Comparison of ENCODE assay signal across 29 cellular contexts in the genomic region with DNA sequence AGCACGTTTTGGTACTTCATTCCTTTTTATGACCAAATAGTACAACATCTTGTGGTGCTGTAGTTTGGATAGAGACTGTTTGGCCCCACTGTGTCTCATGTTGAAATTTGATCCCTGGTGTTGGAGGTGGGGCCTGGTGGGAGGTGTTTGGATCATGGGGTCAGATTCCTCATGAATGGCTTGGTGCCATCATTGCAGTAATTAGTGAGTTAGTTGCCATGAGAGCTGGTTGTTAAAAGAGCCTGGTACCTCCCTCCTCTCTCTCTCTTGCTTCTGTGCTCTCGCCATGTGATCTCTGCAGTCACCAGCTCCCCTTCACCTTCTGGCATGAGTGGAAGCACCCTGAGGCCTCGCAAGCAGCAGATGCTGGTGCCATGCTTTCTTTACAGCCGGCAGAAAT. TPM values are rescaled to one million over a fixed set of nuclear protein-coding genes. Genes with fewer than 3 reads are reported as not detected.
A peak's percentile ranks its signal among the peaks of the same experiment; 100 is the strongest.
DNase-seq lines count a peak whose midpoint lies in the region; ATAC-seq and TF ChIP-seq lines count a peak whose summit lies in the region.
"Had no signal": no experiment of that assay in that cellular context is flagged by ENCODE, and none has a peak within 500 bp of the region (broad histone marks: within the 10 kb centered on the region; RNA-seq: fewer than 3 reads in every experiment).

No MANE protein-coding gene starts in this region.

- peaks cover 8% of the 10 kb centered on the region; the same call in 1 of the 3 replicates for H3K9me3 Mint-ChIP-seq in GM23338
- peaks cover 18% of the 10 kb centered on the region for H3K9me3 Mint-ChIP-seq in WTC11
- H3K9me3 Mint-ChIP-seq: activated T-helper 17 cell treated with anti-CD3 and anti-CD28 coated beads, Interleukin-2, amount 50 U/mL, for 72 hours; CD4-positive, alpha-beta T cell; central memory CD8-positive, alpha-beta T cell; stimulated activated memory B cell treated with anti-CD40 and anti-IgM and Interleukin-4, amounts not matched to agents 10 μg/mL and 1 μg/mL and 100 μg/mL, for 72 hours; T-helper 2 cell treated with Interferon-gamma antibody and Interleukin-4, amounts not matched to agents 5 μg/mL and 100 μg/mL, for 36 hours had no signal

- no peaks in the 10 kb centered on the region for H3K4me1 ChIP-seq in GM23338 (ENCODE audit: insufficient read depth)
- H3K4me1 ChIP-seq in mesenchymal stem cell (ENCODE audit: control insufficient read depth, insufficient read depth, low read depth, low read length): no peaks in the 10 kb centered on the region
- H3K4me1 ChIP-seq: ascending aorta, suprapubic skin, uterus had no signal

- H4K20me1 ChIP-seq in GM23338 (replicated peaks; ENCODE audit: insufficient read depth): no peaks in the 10 kb centered on the region

- H3K9ac ChIP-seq in mesenchymal stem cell (ENCODE audit: low read length): no peak overlapping the region

- H3K4me1 Mint-ChIP-seq in GM23338: 0 out of 3 replicates have a peak, but pooled peaks cover 3% of the 10 kb centered on the region
- H3K4me1 Mint-ChIP-seq in WTC11: peaks cover 6% of the 10 kb centered on the region
- H3K4me1 Mint-ChIP-seq: stimulated activated memory B cell treated with anti-CD40 and anti-IgM and Interleukin-4, amounts not matched to agents 10 μg/mL and 1 μg/mL and 100 μg/mL, for 72 hours had no signal

- no peaks in the 10 kb centered on the region for H3K36me3 ChIP-seq in GM23338 (ENCODE audit: insufficient read depth)
- H3K36me3 ChIP-seq in mesenchymal stem cell (ENCODE audit: control insufficient read depth in 1 of 2, insufficient read depth in 2 of 2, low read depth in 1 of 2, low read length in 2 of 2): no peaks in the 10 kb centered on the region
- H3K36me3 ChIP-seq: ascending aorta, suprapubic skin, uterus, WERI-Rb-1 had no signal

- H3K27me3 ChIP-seq in GM23338 (ENCODE audit: insufficient read depth) (no peaks in the 10 kb centered on the region), mesenchymal stem cell (ENCODE audit: control insufficient read depth in 1 of 2, insufficient read depth in 1 of 2, low read length in 2 of 2) (peaks cover 2 to 6% of the 10 kb centered on the region in 2 experiments)
- H3K27me3 ChIP-seq: ascending aorta, dorsolateral prefrontal cortex, hepatocyte, suprapubic skin, uterus had no signal

- H3K79me2 ChIP-seq in GM23338 (replicated peaks; ENCODE audit: insufficient read depth): no peaks in the 10 kb centered on the region
- H3K79me2 ChIP-seq: hepatocyte had no signal

- H2BK120ac ChIP-seq in mesenchymal stem cell (ENCODE audit: low read depth, low read length): no peak overlapping the region

- H4K91ac ChIP-seq in mesenchymal stem cell (ENCODE audit: low read length): no peak overlapping the region

- H2BK15ac ChIP-seq in mesenchymal stem cell (ENCODE audit: low read depth, poor library complexity, severe bottlenecking): no peak overlapping the region

- H3K18ac ChIP-seq in mesenchymal stem cell (ENCODE audit: low read depth in 1 of 2, low read length in 2 of 2): no peak overlapping the region

- TF ChIP-seq CTCF in GM23338 (conservative IDR thresholded peaks at IDR 0.05; ENCODE audit: low read depth in 2 of 2) (no peak), WTC11 (IDR thresholded peaks at IDR 0.05) (no peak), retinal pigment epithelial cell (conservative IDR thresholded peaks at IDR 0.05; ENCODE audit: low read depth, low read length) (no peak), RWPE1 (conservative IDR thresholded peaks at IDR 0.05; ENCODE audit: low read depth) (no peak)

- no peak overlapping the region for H3K23ac ChIP-seq in mesenchymal stem cell (ENCODE audit: low read length in 2 of 2)

- H3K27me3 Mint-ChIP-seq in GM23338 (ENCODE audit: insufficient read depth, low read depth, poor library complexity) (no peaks in the 10 kb centered on the region), WTC11 (ENCODE audit: low read depth) (peaks cover 2% of the 10 kb centered on the region)
- H3K27me3 Mint-ChIP-seq: activated naive CD8-positive, alpha-beta T cell; activated T-helper 17 cell treated with anti-CD3 and anti-CD28 coated beads, Interleukin-2, amount 50 U/mL, for 72 hours; CD4-positive, alpha-beta T cell; central memory CD8-positive, alpha-beta T cell; stimulated activated memory B cell treated with anti-CD40 and anti-IgM and Interleukin-4, amounts not matched to agents 10 μg/mL and 1 μg/mL and 100 μg/mL, for 72 hours had no signal

- DNase-seq in GM23338 (ENCODE audit: low spot score) (peak; percentile 16), NCI-H2029 treated with DMSO at 0.1 percent for 48 hours (lab: John Stamatoyannopoulos, UW) (peak; percentile 11), WTC11 (ENCODE audit: low spot score) (no peak), retinal pigment epithelial cell (ENCODE audit: low read depth) (peak; percentile 85), mesenchymal stem cell (no peak), RWPE1 (ENCODE audit: low spot score) (no peak)
- DNase-seq: CD4-positive, alpha-beta T cell; DMS153; dorsolateral prefrontal cortex; GF-D8; HCEC 1CT; Karpas-422; NCI-H1048; NK-92 treated with Interleukin-12 subunit alpha and Interleukin-12 subunit beta, amount 100 ng/mL, for 24 hours; stimulated activated CD4-positive, alpha-beta T cell treated with anti-CD3 and anti-CD28 coated beads, Interleukin-2, amount 100 ng/mL, for 24 hours; uterus; WERI-Rb-1 had no signal

- H2AK5ac ChIP-seq in mesenchymal stem cell (ENCODE audit: low read length, severe bottlenecking): no peak overlapping the region

- no peak overlapping the region for H2BK12ac ChIP-seq in mesenchymal stem cell (ENCODE audit: low read length in 2 of 2)

- no peak overlapping the region for H3K4me2 ChIP-seq in GM23338
- H3K4me2 ChIP-seq in mesenchymal stem cell (ENCODE audit: low read length, poor library complexity, severe bottlenecking): no peak overlapping the region
- H3K4me2 ChIP-seq: hepatocyte had no signal

- no peaks in the 10 kb centered on the region for H3K36me3 Mint-ChIP-seq in GM23338 (ENCODE audit: low read depth)
- H3K36me3 Mint-ChIP-seq in WTC11: no peaks in the 10 kb centered on the region
- H3K36me3 Mint-ChIP-seq: activated naive CD8-positive, alpha-beta T cell; stimulated activated memory B cell treated with anti-CD40 and anti-IgM and Interleukin-4, amounts not matched to agents 10 μg/mL and 1 μg/mL and 100 μg/mL, for 72 hours had no signal

- H2AFZ ChIP-seq in GM23338: peak overlapping the region; percentile 83; the same call in 1 of the 2 replicates
- H2AFZ ChIP-seq in mesenchymal stem cell (ENCODE audit: low read depth, low read length): no peak overlapping the region
- H2AFZ ChIP-seq: hepatocyte had no signal

- H3K27ac ChIP-seq in GM23338 (ENCODE audit: low read depth) (no peak overlapping the region), mesenchymal stem cell (ENCODE audit: low read length, poor library complexity, severe bottlenecking) (no peak overlapping the region), RWPE1 (no peak overlapping the region)
- H3K27ac ChIP-seq: ascending aorta, hepatocyte, SK-N-MC, suprapubic skin, uterus, WERI-Rb-1 had no signal

- H3F3A ChIP-seq in GM23338 (replicated peaks; ENCODE audit: low read depth): no peaks in the 10 kb centered on the region

- no peaks in the 10 kb centered on the region for H3K79me1 ChIP-seq in mesenchymal stem cell (replicated peaks; ENCODE audit: low read length, poor library complexity, severe bottlenecking)

- CTCF ChIA-PET in WTC11 (lab: Charles Lee) (interaction anchor here (1.6 kb wide), 1 partner anchor 168 kb away, joined by 4 read pairs; no protein-coding TSS in a partner anchor), RWPE1 (lab: Yijun Ruan, JAX) (interaction anchor here (0.6 to 0.7 kb wide), 2 partner anchors 21 to 448 kb away, joined by 3 to 5 read pairs; no protein-coding TSS in a partner anchor)

- WGBS in mesenchymal stem cell: 68% methylated on average over 2 of the region's 4 CpGs

- no peak overlapping the region for H3K4ac ChIP-seq in mesenchymal stem cell (ENCODE audit: low read depth in 1 of 2, low read length in 2 of 2)

- POLR2A ChIA-PET in WTC11 (lab: Charles Lee): no interaction called here
- POLR2A ChIA-PET in RWPE1 (lab: Yijun Ruan, JAX; ENCODE audit: low non-redundant PET): no interaction called here

- H3K27ac Mint-ChIP-seq in GM23338 (no peak overlapping the region), WTC11 (no peak overlapping the region)
- H3K27ac Mint-ChIP-seq: activated naive CD8-positive, alpha-beta T cell; activated T-helper 17 cell treated with anti-CD3 and anti-CD28 coated beads, Interleukin-2, amount 50 U/mL, for 72 hours; CD4-positive, alpha-beta T cell; stimulated activated memory B cell treated with anti-CD40 and anti-IgM and Interleukin-4, amounts not matched to agents 10 μg/mL and 1 μg/mL and 100 μg/mL, for 72 hours; T-helper 2 cell treated with Interferon-gamma antibody and Interleukin-4, amounts not matched to agents 5 μg/mL and 100 μg/mL, for 36 hours had no signal

- ATAC-seq in GM23338 (peak; percentile 31; the same call in 1 of the 3 replicates), WTC11 (peak; percentile 39; the same call in 1 of the 2 replicates), HG03097 (IDR thresholded peaks at IDR 0.05; ENCODE audit: low FRiP score, unreplicated experiment) (no peak)
- ATAC-seq: activated T-helper 17 cell treated with anti-CD3 and anti-CD28 coated beads, Interleukin-2, amount 50 U/mL, for 72 hours; Panc1; stimulated activated memory B cell treated with anti-CD40 and anti-IgM and Interleukin-4, amounts not matched to agents 10 μg/mL and 1 μg/mL and 100 μg/mL, for 72 hours had no signal

- no peak overlapping the region for H3K14ac ChIP-seq in mesenchymal stem cell (ENCODE audit: low read length in 2 of 2)

- no peak overlapping the region for H3K4me3 Mint-ChIP-seq in GM23338
- no peak overlapping the region for H3K4me3 Mint-ChIP-seq in WTC11
- H3K4me3 Mint-ChIP-seq: activated naive CD8-positive, alpha-beta T cell; activated T-helper 17 cell treated with anti-CD3 and anti-CD28 coated beads, Interleukin-2, amount 50 U/mL, for 72 hours; CD4-positive, alpha-beta T cell; central memory CD8-positive, alpha-beta T cell; neural crest cell; stimulated activated memory B cell treated with anti-CD40 and anti-IgM and Interleukin-4, amounts not matched to agents 10 μg/mL and 1 μg/mL and 100 μg/mL, for 72 hours; T-helper 2 cell treated with Interferon-gamma antibody and Interleukin-4, amounts not matched to agents 5 μg/mL and 100 μg/mL, for 36 hours had no signal

- no peak overlapping the region for H2BK5ac ChIP-seq in mesenchymal stem cell (ENCODE audit: low read depth, low read length, poor library complexity, severe bottlenecking)

- H3K9me3 ChIP-seq in mesenchymal stem cell (ENCODE audit: control insufficient read depth, low read length): no peaks in the 10 kb centered on the region
- H3K9me3 ChIP-seq: ascending aorta, suprapubic skin, uterus had no signal

- no peak overlapping the region for H3K4me3 ChIP-seq in GM23338
- no peak overlapping the region for H3K4me3 ChIP-seq in retinal pigment epithelial cell (ENCODE audit: low read length)
- no peak overlapping the region for H3K4me3 ChIP-seq in mesenchymal stem cell (ENCODE audit: insufficient read depth in 1 of 2, low read depth in 1 of 2, low read length in 2 of 2)
- H3K4me3 ChIP-seq: ascending aorta, dorsolateral prefrontal cortex, hepatocyte, SK-N-MC, suprapubic skin, uterus had no signal

- no peak overlapping the region for H4K8ac ChIP-seq in mesenchymal stem cell (ENCODE audit: low read length)

- H3K9me2 ChIP-seq in GM23338 (ENCODE audit: insufficient read depth): peaks cover 4% of the 10 kb centered on the region; the same call in 1 of the 2 replicates

RNA-seq across cellular contexts. Expression of a gene that starts 50.9 kb away (rescaled TPM):
- total RNA-seq in GM23338 (2014; rRNA removed; shearing (Covaris generic)): 39.2 and 50.8 TPM in 2 replicates
- polyA plus RNA-seq in GM23338 (2016; fragmentation: Nextera tagmentation; extraction: Ambion mirVana): 28.4 and 30.2 TPM in 2 replicates
- 46.7 to 51.9 TPM (median 48.1 TPM) in 3 replicates for total RNA-seq in WTC11 (2021)
- 3.4 TPM for polyA plus RNA-seq in mesenchymal stem cell (2013, experiment 1 of 2)
- polyA plus RNA-seq in mesenchymal stem cell (2013, experiment 2 of 2): 3.3 TPM
- total RNA-seq: ascending aorta had no signal

Comparison
In these comparisons a context has a peak if more than half of its experiments do, and no peak if none do; other contexts are left out.
1. DNase-seq: peak in GM23338 (single experiment), NCI-H2029 treated with DMSO at 0.1 percent for 48 hours (single experiment) and retinal pigment epithelial cell (single experiment); none in WTC11 (single experiment), mesenchymal stem cell (single experiment) and RWPE1 (single experiment).